ENCODE assay signal across 12 cellular contexts in the genomic region with DNA sequence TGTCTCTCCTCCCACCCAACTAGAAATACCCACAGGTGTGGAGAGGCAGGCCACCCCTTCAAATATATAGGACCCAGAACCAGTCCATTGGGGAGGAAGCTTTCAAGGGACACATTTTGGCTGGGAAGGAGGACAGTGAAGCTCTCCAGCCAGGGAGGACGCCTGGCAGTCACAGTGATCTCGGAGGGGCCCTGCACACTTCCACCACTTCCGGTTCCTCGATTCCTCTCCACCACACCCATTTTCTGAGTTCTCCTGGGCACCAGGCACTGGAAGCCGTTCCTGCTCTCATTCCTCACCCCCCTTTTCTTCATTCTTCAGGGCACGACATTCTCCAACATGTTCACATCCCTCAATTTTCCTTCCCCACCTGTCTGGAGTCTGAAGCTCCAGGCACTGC. TPM values are rescaled to one million over a fixed set of nuclear protein-coding genes. Genes with fewer than 3 reads are reported as not detected.
A peak's percentile ranks its signal among the peaks of the same experiment; 100 is the strongest.
DNase-seq lines count a peak whose midpoint lies in the region; ATAC-seq and TF ChIP-seq lines count a peak whose summit lies in the region.
"Had no signal": no experiment of that assay in that cellular context is flagged by ENCODE, and none has a peak within 500 bp of the region (broad histone marks: within the 10 kb centered on the region; RNA-seq: fewer than 3 reads in every experiment).

No MANE protein-coding gene starts in this region.

- H3K36me3 ChIP-seq in Peyer's patch (no peaks in the 10 kb centered on the region), tibial nerve (no peaks in the 10 kb centered on the region)

- H3K27me3 ChIP-seq in Peyer's patch (no peaks in the 10 kb centered on the region), tibial nerve (peaks cover 0 to 13% of the 10 kb centered on the region in 2 donors)

- H3K4me3 Mint-ChIP-seq in activated naive CD4-positive, alpha-beta T cell treated with anti-CD3 and anti-CD28 coated beads, Interleukin-2, amount 50 U/mL, for 24 hours: peak overlapping the region; percentile 91
- H3K4me3 Mint-ChIP-seq in effector memory CD8-positive, alpha-beta T cell: peak overlapping the region; percentile 77 to 86

- H3K4me3 ChIP-seq in Peyer's patch: peak overlapping the region in 2 of 4 donors; percentile 5 to 38
- H3K4me3 ChIP-seq in tibial nerve: peak overlapping the region in 1 of 4 donors; percentile 8

- H3K27ac ChIP-seq in Peyer's patch (peak overlapping the region; percentile 49 to 84 (median 77)), tibial nerve (peak overlapping the region in 3 of 4 donors; percentile 38 to 67 (median 64))

- WGBS in tibial nerve, 2 donors: 47 to 65% methylated on average over 6 of the region's 6 CpGs

- TF ChIP-seq CTCF in Peyer's patch (IDR thresholded peaks at IDR 0.05) (no peak), tibial nerve (IDR thresholded peaks at IDR 0.05) (no peak)

- no peak for DNase-seq in activated naive CD4-positive, alpha-beta T cell treated with Interleukin-2 at 50 U/mL for 16 hours
- DNase-seq in Peyer's patch (peak in 2 of 3 donors; percentile 54 to 70), tibial nerve (ENCODE audit: low spot score in 2 of 2) (no peak), DMS153 treated with DMSO at 0.1 percent for 48 hours (lab: John Stamatoyannopoulos, UW; ENCODE audit: unreplicated experiment) (no peak), DMS79 treated with DMSO at 0.1 percent for 48 hours (lab: John Stamatoyannopoulos, UW) (no peak)
- no peak for DNase-seq in effector memory CD8-positive, alpha-beta T cell
- DNase-seq in stimulated activated CD8-positive, alpha-beta memory T cell treated with anti-CD3 and anti-CD28 coated beads, Interleukin-4, amount 100 ng/mL, for 48 hours: no peak
- DNase-seq: foreskin melanocyte; NK-92 treated with Interleukin-12 subunit alpha and Interleukin-12 subunit beta, amount 100 ng/mL, for 24 hours had no signal

- H3K36me3 Mint-ChIP-seq in activated naive CD4-positive, alpha-beta T cell treated with anti-CD3 and anti-CD28 coated beads, Interleukin-2, amount 50 U/mL, for 24 hours: peaks cover 5% of the 10 kb centered on the region
- peaks cover 33% of the 10 kb centered on the region for H3K36me3 Mint-ChIP-seq in effector memory CD8-positive, alpha-beta T cell (ENCODE audit: insufficient read depth)

- H3K9me3 ChIP-seq in Peyer's patch (no peaks in the 10 kb centered on the region), tibial nerve (no peaks in the 10 kb centered on the region)

- ATAC-seq in effector memory CD8-positive, alpha-beta T cell (replicated peaks): no peak

- peaks cover 0 to 7% (median 0%) of the 10 kb centered on the region in 4 donors for H3K4me1 ChIP-seq in Peyer's patch
- H3K4me1 ChIP-seq in tibial nerve: peaks cover 0 to 15% (median 2%) of the 10 kb centered on the region in 4 donors

- H3K9me3 Mint-ChIP-seq in activated naive CD4-positive, alpha-beta T cell treated with anti-CD3 and anti-CD28 coated beads, Interleukin-2, amount 50 U/mL, for 24 hours: no peaks in the 10 kb centered on the region
- no peaks in the 10 kb centered on the region for H3K9me3 Mint-ChIP-seq in effector memory CD8-positive, alpha-beta T cell

- peaks cover 73% of the 10 kb centered on the region for H3K4me1 Mint-ChIP-seq in activated naive CD4-positive, alpha-beta T cell treated with anti-CD3 and anti-CD28 coated beads, Interleukin-2, amount 50 U/mL, for 24 hours
- peaks cover 47 to 57% of the 10 kb centered on the region in 2 donors for H3K4me1 Mint-ChIP-seq in effector memory CD8-positive, alpha-beta T cell (ENCODE audit: low read depth in 2 of 2)

- TF ChIP-seq POLR2A in Peyer's patch (IDR thresholded peaks at IDR 0.05): no peak
- TF ChIP-seq POLR2A in tibial nerve (IDR thresholded peaks at IDR 0.05): no peak

- H3K27ac Mint-ChIP-seq in activated naive CD4-positive, alpha-beta T cell treated with anti-CD3 and anti-CD28 coated beads, Interleukin-2, amount 50 U/mL, for 24 hours: peak overlapping the region; percentile 100
- H3K27ac Mint-ChIP-seq in effector memory CD8-positive, alpha-beta T cell: peak overlapping the region; percentile 90 to 91

- H3K27me3 Mint-ChIP-seq in activated naive CD4-positive, alpha-beta T cell treated with anti-CD3 and anti-CD28 coated beads, Interleukin-2, amount 50 U/mL, for 24 hours: no peaks in the 10 kb centered on the region
- no peaks in the 10 kb centered on the region for H3K27me3 Mint-ChIP-seq in effector memory CD8-positive, alpha-beta T cell

- no peak for TF ChIP-seq EP300 in tibial nerve (IDR thresholded peaks at IDR 0.05)

RNA-seq across cellular contexts. Expression of a gene that starts 30.4 kb away (rescaled TPM):
- total RNA-seq in Peyer's patch (1 to 10 TPM in 3 of 4 donors, not detected in 1; 1.7 to 9.9 (median 2.5) TPM), tibial nerve (1 to 10 TPM in 1 of 4 donors, under 1 TPM in 2, not detected in 1; 0.60 to 2.2 (median 0.87) TPM)
- total RNA-seq: bronchial epithelial cell, M059J had no signal

Comparison
In these comparisons a context has a peak if more than half of its experiments do, and no peak if none do; other contexts are left out.
1. DNase-seq: peak in Peyer's patch (2 of 3); none in activated naive CD4-positive, alpha-beta T cell treated with Interleukin-2 at 50 U/mL for 16 hours (single experiment), effector memory CD8-positive, alpha-beta T cell (0 of 3), tibial nerve (0 of 2), DMS153 treated with DMSO at 0.1 percent for 48 hours (single experiment), DMS79 treated with DMSO at 0.1 percent for 48 hours (single experiment) and stimulated activated CD8-positive, alpha-beta memory T cell treated with anti-CD3 and anti-CD28 coated beads, Interleukin-4, amount 100 ng/mL, for 48 hours (single experiment).